In genomic region chr1:145956361-145956760, GRCh38 we compare ENCODE assay signal across 8 cellular contexts. TPM values are rescaled to one million over a fixed set of nuclear protein-coding genes. Genes with fewer than 3 reads are reported as not detected.
DNase-seq lines count a peak whose midpoint lies in the region; ATAC-seq and TF ChIP-seq lines count a peak whose summit lies in the region.

No MANE protein-coding gene starts in this region.

- H3K27ac ChIP-seq in CD4-positive, alpha-beta T cell (ENCODE audit: low read depth, low read length) = peak overlapping the region; percentile 76
- H3K27ac ChIP-seq in PC-3 (ENCODE audit: low read length) = no peak overlapping the region
- H3K27ac ChIP-seq in epithelial cell of prostate = peak overlapping the region; percentile 48
- H3K27ac ChIP-seq in substantia nigra (ENCODE audit: low read depth, low read length, poor library complexity, severe bottlenecking) = no peak overlapping the region

- no peaks in the 10 kb centered on the region for H3F3A ChIP-seq in PC-3 (ENCODE audit: low read length, unreplicated experiment)

- H3K4me1 ChIP-seq in PC-3 (ENCODE audit: insufficient read depth, low read length) = peaks cover 33% of the 10 kb centered on the region

- peak overlapping the region; percentile 84 for H3K4me2 ChIP-seq in PC-3 (ENCODE audit: low read length)

- peak overlapping the region; percentile 83; the same call in 1 of the 2 replicates for H2AFZ ChIP-seq in PC-3 (ENCODE audit: low read length)

- no peaks in the 10 kb centered on the region for H3K27me3 ChIP-seq in CD4-positive, alpha-beta T cell (ENCODE audit: control insufficient read depth, insufficient read depth, low read length)
- H3K27me3 ChIP-seq in PC-3 (ENCODE audit: low read length) = no peaks in the 10 kb centered on the region

- no peaks in the 10 kb centered on the region for H4K20me1 ChIP-seq in PC-3 (ENCODE audit: low read length)

- TF ChIP-seq CTCF in CD4-positive, alpha-beta T cell (IDR thresholded peaks at IDR 0.05) = no peak
- TF ChIP-seq CTCF in PC-3 (conservative IDR thresholded peaks at IDR 0.05; ENCODE audit: low read depth, low read length) (no peak), progenitor cell of endocrine pancreas (IDR thresholded peaks at IDR 0.05; ENCODE audit: unreplicated experiment) (no peak)

- no peak for ATAC-seq in CD4-positive, alpha-beta T cell (ENCODE audit: poor library complexity)
- no peak for ATAC-seq in PC-3
- no peak for ATAC-seq in HG02678 (IDR thresholded peaks at IDR 0.05; ENCODE audit: unreplicated experiment)

- H3K9ac ChIP-seq in PC-3 (ENCODE audit: low read length) = peak overlapping the region; percentile 50

- intact Hi-C loops in CD4-positive, alpha-beta T cell (cut with DNase I, micrococcal nuclease) = loop anchor here (5.0 kb wide), 2 partner anchors 39 to 1586 kb away; partner anchors contain the start of genes PEX11B (in 2 of the 2) and BCL9 (in 1 of the 2)
- intact Hi-C loops in PC-3 (cut with micrococcal nuclease) = loop anchor here (2.0 to 5.0 kb wide), 2 partner anchors 39 to 98 kb away; partner anchors contain the start of genes PEX11B and PIAS3

- peak overlapping the region; percentile 87 for H3K27ac Mint-ChIP-seq in CD4-positive, alpha-beta T cell
- no peak overlapping the region for H3K27ac Mint-ChIP-seq in progenitor cell of endocrine pancreas

- no peaks in the 10 kb centered on the region for H3K27me3 Mint-ChIP-seq in CD4-positive, alpha-beta T cell
- H3K27me3 Mint-ChIP-seq in progenitor cell of endocrine pancreas = peaks cover 75% of the 10 kb centered on the region

- no peaks in the 10 kb centered on the region for H3K9me2 ChIP-seq in PC-3 (replicated peaks; ENCODE audit: low read length)

- H3K9me3 ChIP-seq in CD4-positive, alpha-beta T cell (ENCODE audit: control insufficient read depth, low read length) = no peaks in the 10 kb centered on the region
- H3K9me3 ChIP-seq in PC-3 (ENCODE audit: low read length) = no peaks in the 10 kb centered on the region

- peaks cover 24% of the 10 kb centered on the region for H3K79me2 ChIP-seq in PC-3 (ENCODE audit: low read length)

- H3K36me3 ChIP-seq in PC-3 (ENCODE audit: low read depth, low read length) = no peaks in the 10 kb centered on the region

- no peak for DNase-seq in CD4-positive, alpha-beta T cell
- DNase-seq in PC-3 (no peak), epithelial cell of prostate (ENCODE audit: low read depth, low spot score) (no peak), progenitor cell of endocrine pancreas (ENCODE audit: low spot score, unreplicated experiment) (no peak), substantia nigra (lab: John Stamatoyannopoulos, UW) (no peak), NCI-H69 (lab: John Stamatoyannopoulos, UW) (no peak)
- no peak for DNase-seq in stimulated activated CD4-positive, alpha-beta T cell treated with anti-CD3 and anti-CD28 coated beads, Interleukin-2, amount 100 ng/mL, for 24 hours

- POLR2A ChIA-PET in CD4-positive, alpha-beta T cell (lab: Charles Lee) = interaction anchor here (1.5 to 8.8 kb wide), 10 partner anchors 10 to 98 kb away, joined by 4 to 213 read pairs (median 30); partner anchors contain the start of genes ANKRD34A, PEX11B, PIAS3 and POLR3GL
- POLR2A ChIA-PET in PC-3 (lab: Charles Lee; ENCODE audit: unreplicated experiment) = no interaction called here

- H3K4me3 ChIP-seq in PC-3 (ENCODE audit: low read length) = peak overlapping the region; percentile 76

- no peaks in the 10 kb centered on the region for H3K9me3 Mint-ChIP-seq in CD4-positive, alpha-beta T cell
- no peaks in the 10 kb centered on the region for H3K9me3 Mint-ChIP-seq in progenitor cell of endocrine pancreas (ENCODE audit: low read depth)

- BruUV-seq in PC-3 (replicated peaks; lab: Mats Ljungman, UMichigan) = no TSS peak

- CTCF ChIA-PET in CD4-positive, alpha-beta T cell (lab: Charles Lee) = interaction anchor here (1.8 to 3.8 kb wide), 2 partner anchors 29 to 51 kb away, joined by 4 to 19 read pairs; partner anchors contain the start of gene RBM8A
- CTCF ChIA-PET in PC-3 (lab: Charles Lee) = no interaction called here

- H3K4me3 Mint-ChIP-seq in CD4-positive, alpha-beta T cell = peak overlapping the region; percentile 96
- peak overlapping the region; percentile 65 for H3K4me3 Mint-ChIP-seq in progenitor cell of endocrine pancreas (ENCODE audit: low read depth)

- peaks cover 76% of the 10 kb centered on the region for H3K4me1 Mint-ChIP-seq in CD4-positive, alpha-beta T cell (ENCODE audit: low read depth)
- H3K4me1 Mint-ChIP-seq in progenitor cell of endocrine pancreas (ENCODE audit: low read depth) = peaks cover 29% of the 10 kb centered on the region

- peaks cover 37% of the 10 kb centered on the region for H3K36me3 Mint-ChIP-seq in CD4-positive, alpha-beta T cell (ENCODE audit: low read depth)
- H3K36me3 Mint-ChIP-seq in progenitor cell of endocrine pancreas (ENCODE audit: insufficient read depth) = no peaks in the 10 kb centered on the region

RNA-seq across cellular contexts. Expression of gene LIX1L, which starts 1.5 kb away (rescaled TPM):
- 10 to 100 TPM; 21.4 to 21.5 TPM for total RNA-seq in CD4-positive, alpha-beta T cell
- 12.5 and 13.6 TPM in 2 replicates for total RNA-seq in PC-3 (2014; rRNA removed)
- total RNA-seq in progenitor cell of endocrine pancreas = 4.2 and 4.5 TPM in 2 replicates

RNA-seq across cellular contexts. Expression of gene ANKRD34A, which starts 8.0 kb away (rescaled TPM):
- total RNA-seq in CD4-positive, alpha-beta T cell = under 1 TPM; 0.42 to 0.47 TPM
- total RNA-seq in PC-3 (2014; rRNA removed) = 0.29 and 2.8 TPM in 2 replicates
- 0.22 TPM in 1 of 2 replicates, not detected in the other for total RNA-seq in progenitor cell of endocrine pancreas

RNA-seq across cellular contexts. Expression of gene POLR3GL, which starts 8.1 kb away (rescaled TPM):
- 10 to 100 TPM; 17.2 to 17.8 TPM for total RNA-seq in CD4-positive, alpha-beta T cell
- total RNA-seq in PC-3 (2014; rRNA removed) (3.7 and 8.4 TPM in 2 replicates), progenitor cell of endocrine pancreas (12.8 and 13.7 TPM in 2 replicates)

RNA-seq across cellular contexts. Expression of gene RBM8A, which starts 29.1 kb away (rescaled TPM):
- 100 to 1,000 TPM; 126 to 134 TPM for total RNA-seq in CD4-positive, alpha-beta T cell
- 459 and 482 TPM in 2 replicates for total RNA-seq in PC-3 (2014; rRNA removed)
- 163 and 173 TPM in 2 replicates for total RNA-seq in progenitor cell of endocrine pancreas

RNA-seq across cellular contexts. Expression of gene PEX11B, which starts 37.8 kb away (rescaled TPM):
- 10 to 100 TPM; 11.6 to 13.2 TPM for total RNA-seq in CD4-positive, alpha-beta T cell
- total RNA-seq in PC-3 (2014; rRNA removed) (27.4 and 31.3 TPM in 2 replicates), progenitor cell of endocrine pancreas (21.1 and 23.9 TPM in 2 replicates)

Comparison
In these comparisons a context has a peak if more than half of its experiments do, and no peak if none do; other contexts are left out.
1. H3K27ac ChIP-seq: peak in CD4-positive, alpha-beta T cell (single experiment) and epithelial cell of prostate (single experiment); none in PC-3 (single experiment) and substantia nigra (single experiment).